1 cellular context compared by ENCODE assay signal in the genomic region with DNA sequence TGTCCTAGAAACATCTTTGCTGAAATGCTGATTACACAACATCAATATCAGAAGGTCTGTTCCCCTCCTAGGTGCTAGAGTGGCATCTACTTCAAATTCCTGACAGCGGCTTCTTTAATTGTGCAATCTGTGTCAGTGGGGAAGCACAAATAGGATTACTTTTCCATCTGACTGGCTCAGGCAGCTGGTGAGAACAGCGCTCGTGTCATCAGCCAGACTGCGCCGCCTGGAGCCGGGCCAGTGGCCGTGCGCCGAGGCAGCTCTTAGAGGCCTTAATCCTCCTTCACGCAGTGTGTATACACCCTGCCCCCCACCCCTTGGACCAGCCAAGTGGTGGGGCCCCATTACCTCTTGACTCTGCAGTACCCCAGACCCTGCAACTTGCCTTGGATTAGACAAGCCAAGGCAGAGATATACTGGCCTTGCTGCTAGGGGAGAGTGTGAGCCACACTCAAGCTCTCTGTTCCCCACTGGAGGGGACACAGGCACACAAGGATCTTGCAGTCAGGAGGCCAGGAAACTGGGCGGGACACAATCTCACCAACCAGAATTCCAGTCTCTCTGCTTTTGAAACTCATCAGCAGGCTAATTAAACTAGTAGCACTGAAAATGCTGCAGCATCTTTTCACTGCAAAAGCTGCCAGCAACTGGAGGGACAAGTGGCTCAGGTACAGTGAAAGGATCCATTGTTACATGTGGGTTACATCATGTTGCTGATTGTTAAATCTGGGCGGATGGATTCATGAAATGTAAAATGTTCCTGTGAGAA.
TF ChIP-seq lines count a peak whose summit lies in the region.

No MANE protein-coding gene starts in this region.

TF ChIP-seq in H1, 55 proteins besides CTCF, POLR2A, EP300 and RAD21 (continued from another document):
- TF ChIP-seq TCF12 (IDR thresholded peaks at IDR 0.05; ENCODE audit: low read depth, low read length) (no peak), YY1 (IDR thresholded peaks at IDR 0.05; ENCODE audit: low read depth, low read length) (no peak), CREB1 (IDR thresholded peaks at IDR 0.05) (no peak), CEBPB (IDR thresholded peaks at IDR 0.05; ENCODE audit: low read depth, low read length) (peak; percentile 54)
